Comparison of ENCODE assay signal across 8 cellular contexts in genomic region chr6:6696867-6697531, GRCh38.
A peak's percentile ranks its signal among the peaks of the same experiment; 100 is the strongest.
DNase-seq lines count a peak whose midpoint lies in the region; ATAC-seq and TF ChIP-seq lines count a peak whose summit lies in the region.

No MANE protein-coding gene starts in this region.

- H3K36me3 Mint-ChIP-seq in osteocyte (ENCODE audit: unreplicated experiment) = no peaks in the 10 kb centered on the region

- H3K4me1 Mint-ChIP-seq in osteocyte (ENCODE audit: unreplicated experiment) = peaks cover 22% of the 10 kb centered on the region

- TF ChIP-seq CTCF in fibroblast of villous mesenchyme (IDR thresholded peaks at IDR 0.05; ENCODE audit: insufficient read depth, low read depth, low read length) = peak; percentile 86
- TF ChIP-seq CTCF in osteocyte (IDR thresholded peaks at IDR 0.05) = peak; percentile 59

- no peak overlapping the region for H3K4me3 ChIP-seq in fibroblast of villous mesenchyme (ENCODE audit: low read depth, low read length)

- H3K9me3 Mint-ChIP-seq in osteocyte (ENCODE audit: unreplicated experiment) = no peaks in the 10 kb centered on the region

- H3K27ac Mint-ChIP-seq in osteocyte (ENCODE audit: unreplicated experiment) = no peak overlapping the region

- ATAC-seq in HG03457 (IDR thresholded peaks at IDR 0.05; ENCODE audit: unreplicated experiment) (no peak), HG03378 (IDR thresholded peaks at IDR 0.05; ENCODE audit: unreplicated experiment) (no peak)

- no peak overlapping the region for H3K4me3 Mint-ChIP-seq in osteocyte (ENCODE audit: unreplicated experiment)

- peak in 2 of 3 experiments; percentile 26 to 48 for DNase-seq in NCI-H1417 (lab: John Stamatoyannopoulos, UW)
- no peak for DNase-seq in NCI-H1417 treated with DMSO at 0.1 percent for 48 hours (lab: John Stamatoyannopoulos, UW)
- peak; percentile 33 for DNase-seq in LoVo (ENCODE audit: low spot score)
- DNase-seq in SKM-1 (lab: John Stamatoyannopoulos, UW; ENCODE audit: unreplicated experiment) = peak; percentile 81
- DNase-seq in fibroblast of villous mesenchyme (ENCODE audit: low read depth) = peak; percentile 73
- no peak for DNase-seq in osteocyte (ENCODE audit: extremely low spot score, unreplicated experiment)

- no peaks in the 10 kb centered on the region for H3K27me3 Mint-ChIP-seq in osteocyte (ENCODE audit: unreplicated experiment)

Comparison
In these comparisons a context has a peak if more than half of its experiments do, and no peak if none do; other contexts are left out.
1. DNase-seq: peak in NCI-H1417 (2 of 3), LoVo (single experiment), SKM-1 (single experiment) and fibroblast of villous mesenchyme (single experiment); none in NCI-H1417 treated with DMSO at 0.1 percent for 48 hours (single experiment) and osteocyte (single experiment).